In genomic region chr12:4648099-4648498, GRCh38 we compare ENCODE assay signal across 8 cellular contexts. TPM values are rescaled to one million over a fixed set of nuclear protein-coding genes. Genes with fewer than 3 reads are reported as not detected.
A peak's percentile ranks its signal among the peaks of the same experiment; 100 is the strongest.
DNase-seq lines count a peak whose midpoint lies in the region; FAIRE-seq and TF ChIP-seq lines count a peak whose summit lies in the region.

No MANE protein-coding gene starts in this region.

- H3K27ac ChIP-seq in 22Rv1 (peak overlapping the region; percentile 79), OCI-LY7 (ENCODE audit: low read depth, low read length, poor library complexity, severe bottlenecking) (peak overlapping the region; percentile 59)

- intact Hi-C loops in OCI-LY7 (cut with micrococcal nuclease; ENCODE audit: unreplicated experiment), result loop anchor here (2.0 kb wide), 3 partner anchors 43 to 181 kb away; partner anchors contain the start of gene RAD51AP1

- no peaks in the 10 kb centered on the region for H3K9me2 ChIP-seq in OCI-LY7 (ENCODE audit: insufficient read depth, low read length)

- CTCF ChIA-PET in OCI-LY7 (lab: Charles Lee; ENCODE audit: unreplicated experiment), result no interaction called here

- peaks cover 41% of the 10 kb centered on the region for H3K79me2 ChIP-seq in OCI-LY7 (ENCODE audit: insufficient read depth, low read depth, low read length)

- BruUV-seq in OCI-LY7 (replicated peaks; lab: Mats Ljungman, UMichigan), result no TSS peak

- peak overlapping the region; percentile 84 for H3K4me3 ChIP-seq in OCI-LY7 (ENCODE audit: low read depth, low read length, poor library complexity, severe bottlenecking)
- peak overlapping the region; percentile 57 for H3K4me3 ChIP-seq in epithelial cell of esophagus (ENCODE audit: low read length)
- peak overlapping the region; percentile 85 for H3K4me3 ChIP-seq in neuron (ENCODE audit: low read length)

- peak overlapping the region; percentile 87 for H3K4me2 ChIP-seq in OCI-LY7 (ENCODE audit: low read length)

- TF ChIP-seq CTCF in 22Rv1 (IDR thresholded peaks at IDR 0.05) (no peak), OCI-LY7 (conservative IDR thresholded peaks at IDR 0.05; ENCODE audit: low read length) (0 out of 2 replicates have a peak, but pooled peaks have one; percentile 17), epithelial cell of esophagus (IDR thresholded peaks at IDR 0.05; ENCODE audit: insufficient read depth, low read depth, low read length, missing control alignments) (no peak)

- peaks cover 18% of the 10 kb centered on the region; the same call in 1 of the 2 replicates for H4K20me1 ChIP-seq in OCI-LY7 (ENCODE audit: insufficient read depth, low read length)

- POLR2A ChIA-PET in OCI-LY7 (lab: Charles Lee), result interaction anchor here (0.6 to 1.3 kb wide), 4 partner anchors 43 to 181 kb away, joined by 3 to 5 read pairs (median 3); no protein-coding TSS in a partner anchor

- H3K27me3 ChIP-seq in neuron (ENCODE audit: insufficient read depth, low read length), result no peaks in the 10 kb centered on the region

- H3K4me1 ChIP-seq in OCI-LY7 (ENCODE audit: insufficient read depth, low read length, poor library complexity, severe bottlenecking), result peaks cover 48% of the 10 kb centered on the region
- peaks cover 24% of the 10 kb centered on the region for H3K4me1 ChIP-seq in neuron (ENCODE audit: insufficient read depth, low read length)

- DNase-seq in GM19239 (ENCODE audit: insufficient read length, low spot score), result no peak
- peak; percentile 75 for DNase-seq in OCI-LY7 (ENCODE audit: low spot score)
- no peak for DNase-seq in epithelial cell of esophagus (ENCODE audit: low read depth)
- DNase-seq in AG08395 (ENCODE audit: low spot score), result no peak
- no peak for DNase-seq in midbrain (lab: John Stamatoyannopoulos, UW)
- no peak for DNase-seq in NCI-H1417 treated with DMSO at 0.1 percent for 48 hours (lab: John Stamatoyannopoulos, UW)

- H3K9me3 ChIP-seq in OCI-LY7 (ENCODE audit: low read length), result no peaks in the 10 kb centered on the region
- no peaks in the 10 kb centered on the region for H3K9me3 ChIP-seq in neuron (ENCODE audit: low read length)

- peak; percentile 85 for FAIRE-seq in GM19239 (lab: Jason Lieb, UNC)

- H3K36me3 ChIP-seq in OCI-LY7 (ENCODE audit: insufficient read depth, low read length) (peaks cover 16% of the 10 kb centered on the region; the same call in 1 of the 2 replicates), neuron (ENCODE audit: insufficient read depth, low read length) (no peaks in the 10 kb centered on the region)

- H2AFZ ChIP-seq in OCI-LY7 (ENCODE audit: low read length) (peak overlapping the region; percentile 90; the same call in 1 of the 2 replicates), neuron (ENCODE audit: low read depth, low read length) (peak overlapping the region; percentile 59)

RNA-seq across cellular contexts. Expression of gene AKAP3, which starts 0.8 kb away (rescaled TPM):
- 0.92 and 1.2 TPM in 2 replicates for total RNA-seq in OCI-LY7 (2014; rRNA removed; shearing (Covaris generic))
- 2.4 and 3.7 TPM in 2 replicates for total RNA-seq in OCI-LY7 (2022)

RNA-seq across cellular contexts. Expression of gene NDUFA9, which starts 0.8 kb away (rescaled TPM):
- total RNA-seq in OCI-LY7 (2014; rRNA removed; shearing (Covaris generic)), result 69.1 and 72.0 TPM in 2 replicates
- total RNA-seq in OCI-LY7 (2022), result 83.9 and 123 TPM in 2 replicates
